In genomic region chr2:90297701-90298100, GRCh38 we compare ENCODE assay signal across 4 cellular contexts.
DNase-seq lines count a peak whose midpoint lies in the region; ATAC-seq, FAIRE-seq and TF ChIP-seq lines count a peak whose summit lies in the region.
"Not testable (repeated sequence)": the region's sequence is repeated elsewhere in the genome, so short reads cannot be mapped to it uniquely, and the experiment has no call there.

No MANE protein-coding gene starts in this region.

- not testable (repeated sequence) for H3K4me3 ChIP-seq in RWPE2 (ENCODE audit: severe bottlenecking); kidney (ENCODE audit: low read length in 2 of 2)

- intact Hi-C loops in kidney (cut with DNase I) = not testable (repeated sequence)

- DNase-seq in RWPE2 (ENCODE audit: low spot score) = peak; percentile 23
- DNase-seq in kidney = peak; percentile 40
- peak; percentile 68 for DNase-seq in osteocyte (ENCODE audit: extremely low spot score, unreplicated experiment)
- peak; percentile 52 for DNase-seq in type B pancreatic cell (ENCODE audit: extremely low spot score, unreplicated experiment)

- not testable (repeated sequence) for TF ChIP-seq CTCF in RWPE2 (IDR thresholded peaks at IDR 0.05; ENCODE audit: poor library complexity, severe bottlenecking); kidney (IDR thresholded peaks at IDR 0.05; ENCODE audit: borderline replicate concordance, extremely low read depth, insufficient read depth); osteocyte (IDR thresholded peaks at IDR 0.05); type B pancreatic cell (conservative IDR thresholded peaks at IDR 0.05)

- not testable (repeated sequence) for H3K4me1 Mint-ChIP-seq in osteocyte (ENCODE audit: unreplicated experiment); type B pancreatic cell (ENCODE audit: unreplicated experiment)

- not testable (repeated sequence) for H3K9me3 ChIP-seq in RWPE2 (ENCODE audit: severe bottlenecking); kidney (ENCODE audit: control insufficient read depth in 1 of 2, low read length in 2 of 2)

- not testable (repeated sequence) for H3K36me3 Mint-ChIP-seq in osteocyte (ENCODE audit: unreplicated experiment); type B pancreatic cell

- not testable (repeated sequence) for H3K27me3 Mint-ChIP-seq in osteocyte (ENCODE audit: unreplicated experiment); type B pancreatic cell

- H3K9me3 Mint-ChIP-seq in osteocyte (ENCODE audit: unreplicated experiment); type B pancreatic cell: not testable (repeated sequence)

- ATAC-seq in RWPE2 (ENCODE audit: low read depth) = not testable (repeated sequence)

- FAIRE-seq in kidney (lab: Jason Lieb, UNC) = not testable (repeated sequence)

- H3K27me3 ChIP-seq in RWPE2 (ENCODE audit: insufficient read depth, poor library complexity, severe bottlenecking) = not testable (repeated sequence)

- H3K36me3 ChIP-seq in RWPE2 (ENCODE audit: low read depth); kidney (ENCODE audit: control insufficient read depth in 1 of 2, insufficient read depth in 2 of 2, low read length in 2 of 2): not testable (repeated sequence)

- not testable (repeated sequence) for H3K9ac ChIP-seq in kidney (ENCODE audit: low read length in 2 of 2)

- not testable (repeated sequence) for H3K4me1 ChIP-seq in RWPE2 (ENCODE audit: insufficient read depth, poor library complexity, severe bottlenecking); kidney (ENCODE audit: control insufficient read depth in 1 of 2, insufficient read depth in 1 of 2, low read depth in 1 of 2, low read length in 2 of 2)

- not testable (repeated sequence) for H3K27ac ChIP-seq in RWPE2 (ENCODE audit: poor library complexity, severe bottlenecking); kidney (ENCODE audit: low read depth in 2 of 2, low read length in 2 of 2)

- not testable (repeated sequence) for H3K4me3 Mint-ChIP-seq in osteocyte (ENCODE audit: unreplicated experiment); type B pancreatic cell

- H3K27ac Mint-ChIP-seq in osteocyte (ENCODE audit: unreplicated experiment); type B pancreatic cell: not testable (repeated sequence)
